In the genomic region with DNA sequence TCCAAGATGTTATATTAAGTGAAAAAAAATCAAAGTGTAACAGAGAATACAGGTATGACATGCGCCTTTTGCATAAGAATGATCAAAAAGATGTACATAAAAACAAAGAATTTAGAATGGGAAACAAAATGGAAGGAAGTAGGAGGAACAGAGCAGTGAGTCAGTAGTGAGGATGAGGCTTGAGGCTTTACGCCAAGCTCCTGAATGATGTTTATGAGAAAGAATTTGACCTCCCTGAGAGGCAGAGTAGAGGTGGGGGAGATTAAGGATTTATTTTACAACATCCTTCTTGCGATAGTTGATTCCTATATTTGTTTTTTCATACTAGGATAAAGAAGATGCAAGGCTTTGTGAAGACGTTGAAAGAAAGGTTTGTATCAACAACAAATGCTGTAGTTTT, we compare ENCODE assay signal across 29 cellular contexts.
A peak's percentile ranks its signal among the peaks of the same experiment; 100 is the strongest.
DNase-seq lines count a peak whose midpoint lies in the region; ATAC-seq and TF ChIP-seq lines count a peak whose summit lies in the region.
"Had no signal": no experiment of that assay in that cellular context is flagged by ENCODE, and none has a peak within 500 bp of the region (broad histone marks: within the 10 kb centered on the region; RNA-seq: fewer than 3 reads in every experiment).

No MANE protein-coding gene starts in this region.

- no peaks in the 10 kb centered on the region for H3K36me3 ChIP-seq in HCT116 (ENCODE audit: control insufficient read depth in 1 of 2, insufficient read depth in 2 of 2, low read length in 2 of 2)
- H3K36me3 ChIP-seq: ovary, SJCRH30, tibial nerve had no signal

- no peak for TF ChIP-seq CTCF in AG04449 (IDR thresholded peaks at IDR 0.05; ENCODE audit: insufficient read depth, low read length, missing control alignments)
- no peak for TF ChIP-seq CTCF in HCT116 (IDR thresholded peaks at IDR 0.05 in 2 of 3, conservative IDR thresholded peaks at IDR 0.05 in 1 of 3; ENCODE audit: borderline replicate concordance in 1 of 3, insufficient read depth in 1 of 3, low read depth in 2 of 3, low read length in 2 of 3)
- TF ChIP-seq CTCF in VCaP (conservative IDR thresholded peaks at IDR 0.05) = no peak
- TF ChIP-seq CTCF in foreskin keratinocyte (conservative IDR thresholded peaks at IDR 0.05) = no peak

- no peaks in the 10 kb centered on the region for H3K9me2 ChIP-seq in HCT116 (ENCODE audit: insufficient read depth)

- no peak for TF ChIP-seq POLR2A in HCT116 (IDR thresholded peaks at IDR 0.05; ENCODE audit: borderline replicate concordance, extremely low read depth, insufficient read depth, insufficient read length)

- intact Hi-C loops in HCT116 (cut with micrococcal nuclease) = no loop called here

- POLR2A ChIA-PET in AG04449 (lab: Yijun Ruan, JAX) = no interaction called here
- POLR2A ChIA-PET in HCT116 (lab: Charles Lee) = no interaction called here

- H3K9ac ChIP-seq in HCT116 (ENCODE audit: low read length) = no peak overlapping the region

- peak overlapping the region; percentile 67 for H2AFZ ChIP-seq in HCT116 (ENCODE audit: low read depth, low read length, poor library complexity, severe bottlenecking)

- H3K9me3 ChIP-seq in HCT116 (ENCODE audit: control insufficient read depth in 1 of 2, insufficient read depth in 1 of 2, low read depth in 1 of 2, low read length in 2 of 2) = no peaks in the 10 kb centered on the region
- H3K9me3 ChIP-seq: A549, ovary, SJCRH30, tibial nerve had no signal

- ATAC-seq in HCT116 (no peak), foreskin keratinocyte (peak; percentile 66)
- ATAC-seq: activated CD4-positive, CD25-positive, alpha-beta regulatory T cell treated with anti-CD3 and anti-CD28 coated beads, Interleukin-2, amount 50 U/mL, for 24 hours; activated CD8-positive, alpha-beta T cell treated with anti-CD3 and anti-CD28 coated beads for 36 hours had no signal

- no peak overlapping the region for H3K27ac ChIP-seq in HCT116 (ENCODE audit: low read depth, low read length)
- H3K27ac ChIP-seq in VCaP = peak overlapping the region; percentile 78
- H3K27ac ChIP-seq in foreskin keratinocyte = peak overlapping the region; percentile 64
- H3K27ac ChIP-seq: A549, dorsolateral prefrontal cortex, ovary, SJCRH30, tibial nerve had no signal

- CTCF ChIA-PET in AG04449 (lab: Yijun Ruan, JAX) (interaction anchor here (0.8 to 2.5 kb wide), 5 partner anchors 23 to 57 kb away, joined by 3 to 7 read pairs (median 4); no protein-coding TSS in a partner anchor), HCT116 (lab: Charles Lee) (interaction anchor here (1.1 to 1.7 kb wide), 2 partner anchors 20 to 57 kb away, joined by 6 to 10 read pairs; no protein-coding TSS in a partner anchor)

- RAD21 ChIA-PET in HCT116 (lab: Charles Lee; ENCODE audit: low non-redundant PET in 1 of 2, low total read pairs in 2 of 2, uncharacterized antibody in 2 of 2, unreplicated experiment in 2 of 2) = no interaction called here

- no peaks in the 10 kb centered on the region for H4K20me1 ChIP-seq in HCT116 (ENCODE audit: insufficient read depth)

- peak overlapping the region; percentile 16; the same call in 1 of the 2 replicates for H3K4me2 ChIP-seq in HCT116 (ENCODE audit: low read length)
- H3K4me2 ChIP-seq: A549 had no signal

- no peaks in the 10 kb centered on the region for H3K79me2 ChIP-seq in HCT116 (ENCODE audit: insufficient read depth, low read length)

- H3K27me3 ChIP-seq in HCT116 (ENCODE audit: insufficient read depth, low read length) (peaks cover 22% of the 10 kb centered on the region), foreskin keratinocyte (no peaks in the 10 kb centered on the region)
- H3K27me3 ChIP-seq: ovary, SJCRH30, tibial nerve had no signal

- no peak for TF ChIP-seq RAD21 in HCT116 (IDR thresholded peaks at IDR 0.05; ENCODE audit: low read depth)

- BruUV-seq in HCT116 (replicated peaks; lab: Mats Ljungman, UMichigan) = no TSS peak

- H3K4me1 ChIP-seq in HCT116 (ENCODE audit: control insufficient read depth in 1 of 2, insufficient read depth in 2 of 2, low read length in 2 of 2) = peaks cover 0 to 7% of the 10 kb centered on the region in 2 experiments; a peak in 1 of 4 replicates
- peaks cover 15% of the 10 kb centered on the region for H3K4me1 ChIP-seq in foreskin keratinocyte
- H3K4me1 ChIP-seq: SJCRH30 had no signal

- peak; percentile 5 for DNase-seq in AG04449 (ENCODE audit: low read depth, low spot score)
- no peak for DNase-seq in HCT116 (ENCODE audit: low read depth, low spot score)
- DNase-seq in foreskin keratinocyte = peak; percentile 44 to 74
- DNase-seq in NCI-H2081 (lab: John Stamatoyannopoulos, UW) = no peak
- DNase-seq in stimulated activated CD4-positive, alpha-beta T cell treated with anti-CD3 and anti-CD28 coated beads, Interleukin-12 subunit alpha, Interleukin-12 subunit beta, amount 100 ng/mL, for 4 hours = no peak
- no peak for DNase-seq in DMS 273 treated with DMSO at 0.1 percent for 48 hours (lab: John Stamatoyannopoulos, UW)
- no peak for DNase-seq in NCI-H187 treated with DMSO at 0.1 percent for 48 hours (lab: John Stamatoyannopoulos, UW)
- DNase-seq: activated CD8-positive, alpha-beta T cell treated with anti-CD3 and anti-CD28 coated beads for 36 hours; activated effector memory CD4-positive, alpha-beta T cell treated with Interleukin-2 at 50 U/mL for 16 hours; activated naive CD8-positive, alpha-beta T cell treated with anti-CD3 and anti-CD28 coated beads, Interleukin-2, amount 10 ng/mL, durations not matched to agents 7 days and 5 days; activated T-cell treated with anti-CD3 and anti-CD28 coated beads for 4 hours; CD8-positive, alpha-beta memory T cell; cerebellar nuclear complex; dorsolateral prefrontal cortex; GF-D8; NCI-H1048; NCI-H1694 treated with DMSO at 0.1 percent for 48 hours; NCI-H2171 treated with DMSO at 0.1 percent for 48 hours; NCI-H524; nephron progenitor cell; ovary; retina; SJCRH30; small intestine; stimulated activated CD4-positive, alpha-beta T cell treated with anti-CD3 and anti-CD28 coated beads, Interleukin-2, amount 100 ng/mL, for 24 hours had no signal

- H3K4me3 ChIP-seq in AG04449 (ENCODE audit: low read depth, low read length) (no peak overlapping the region), HCT116 (replicated peaks in 1 of 2; ENCODE audit: low read depth in 1 of 2, low read length in 2 of 2) (no peak overlapping the region)
- H3K4me3 ChIP-seq: A549, dorsolateral prefrontal cortex, ovary, SJCRH30, tibial nerve had no signal

TF ChIP-seq in HCT116, 20 proteins besides CTCF, POLR2A, EP300 and RAD21 (continues in another document):
- TF ChIP-seq POLR2AphosphoS5 (IDR thresholded peaks at IDR 0.05; ENCODE audit: low read depth, low read length) (no peak), JUND (IDR thresholded peaks at IDR 0.05) (no peak), ELF1 (IDR thresholded peaks at IDR 0.05; ENCODE audit: borderline replicate concordance, low read depth) (no peak), TCF7L2 (IDR thresholded peaks at IDR 0.05; ENCODE audit: borderline replicate concordance, extremely low read depth, insufficient read depth, insufficient read length) (no peak), SIN3A (IDR thresholded peaks at IDR 0.05; ENCODE audit: low read depth) (no peak), SP1 (IDR thresholded peaks at IDR 0.05; ENCODE audit: low read depth) (no peak), EZH2phosphoT487 (IDR thresholded peaks at IDR 0.05; ENCODE audit: borderline replicate concordance) (no peak), FOSL1 (IDR thresholded peaks at IDR 0.05; ENCODE audit: low read depth) (no peak), YY1 (IDR thresholded peaks at IDR 0.05; ENCODE audit: extremely low read depth, insufficient replicate concordance, low read depth, low read length) (no peak), ZNF274 (IDR thresholded peaks at IDR 0.05; ENCODE audit: low read depth, low read length) (no peak), EZH2 (IDR thresholded peaks at IDR 0.05) (no peak), SRF (IDR thresholded peaks at IDR 0.05; ENCODE audit: low read depth) (no peak), CBX3 (IDR thresholded peaks at IDR 0.05; ENCODE audit: low read depth) (no peak), ZFX (IDR thresholded peaks at IDR 0.05) (no peak), CEBPB (IDR thresholded peaks at IDR 0.05; ENCODE audit: low read depth) (no peak)
- TF ChIP-seq, protein P1, sequence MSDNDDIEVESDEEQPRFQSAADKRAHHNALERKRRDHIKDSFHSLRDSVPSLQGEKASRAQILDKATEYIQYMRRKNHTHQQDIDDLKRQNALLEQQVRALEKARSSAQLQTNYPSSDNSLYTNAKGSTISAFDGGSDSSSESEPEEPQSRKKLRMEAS (IDR thresholded peaks at IDR 0.05) = no peak
- TF ChIP-seq, protein P2, sequence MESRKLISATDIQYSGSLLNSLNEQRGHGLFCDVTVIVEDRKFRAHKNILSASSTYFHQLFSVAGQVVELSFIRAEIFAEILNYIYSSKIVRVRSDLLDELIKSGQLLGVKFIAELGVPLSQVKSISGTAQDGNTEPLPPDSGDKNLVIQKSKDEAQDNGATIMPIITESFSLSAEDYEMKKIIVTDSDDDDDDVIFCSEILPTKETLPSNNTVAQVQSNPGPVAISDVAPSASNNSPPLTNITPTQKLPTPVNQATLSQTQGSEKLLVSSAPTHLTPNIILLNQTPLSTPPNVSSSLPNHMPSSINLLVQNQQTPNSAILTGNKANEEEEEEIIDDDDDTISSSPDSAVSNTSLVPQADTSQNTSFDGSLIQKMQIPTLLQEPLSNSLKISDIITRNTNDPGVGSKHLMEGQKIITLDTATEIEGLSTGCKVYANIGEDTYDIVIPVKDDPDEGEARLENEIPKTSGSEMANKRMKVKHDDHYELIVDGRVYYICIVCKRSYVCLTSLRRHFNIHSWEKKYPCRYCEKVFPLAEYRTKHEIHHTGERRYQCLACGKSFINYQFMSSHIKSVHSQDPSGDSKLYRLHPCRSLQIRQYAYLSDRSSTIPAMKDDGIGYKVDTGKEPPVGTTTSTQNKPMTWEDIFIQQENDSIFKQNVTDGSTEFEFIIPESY (IDR thresholded peaks at IDR 0.05; ENCODE audit: extremely low read depth, insufficient replicate concordance, low read length) = no peak
- TF ChIP-seq, protein P3, sequence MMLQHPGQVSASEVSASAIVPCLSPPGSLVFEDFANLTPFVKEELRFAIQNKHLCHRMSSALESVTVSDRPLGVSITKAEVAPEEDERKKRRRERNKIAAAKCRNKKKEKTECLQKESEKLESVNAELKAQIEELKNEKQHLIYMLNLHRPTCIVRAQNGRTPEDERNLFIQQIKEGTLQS (IDR thresholded peaks at IDR 0.05) = no peak

Comparison
In these comparisons a context has a peak if more than half of its experiments do, and no peak if none do; other contexts are left out.
1. DNase-seq: peak in AG04449 (single experiment) and foreskin keratinocyte (2 of 2); none in HCT116 (single experiment), NCI-H2081 (0 of 2), stimulated activated CD4-positive, alpha-beta T cell treated with anti-CD3 and anti-CD28 coated beads, Interleukin-12 subunit alpha, Interleukin-12 subunit beta, amount 100 ng/mL, for 4 hours (single experiment), DMS 273 treated with DMSO at 0.1 percent for 48 hours (single experiment) and NCI-H187 treated with DMSO at 0.1 percent for 48 hours (single experiment).